9 cellular contexts compared by ENCODE assay signal in the genomic region with DNA sequence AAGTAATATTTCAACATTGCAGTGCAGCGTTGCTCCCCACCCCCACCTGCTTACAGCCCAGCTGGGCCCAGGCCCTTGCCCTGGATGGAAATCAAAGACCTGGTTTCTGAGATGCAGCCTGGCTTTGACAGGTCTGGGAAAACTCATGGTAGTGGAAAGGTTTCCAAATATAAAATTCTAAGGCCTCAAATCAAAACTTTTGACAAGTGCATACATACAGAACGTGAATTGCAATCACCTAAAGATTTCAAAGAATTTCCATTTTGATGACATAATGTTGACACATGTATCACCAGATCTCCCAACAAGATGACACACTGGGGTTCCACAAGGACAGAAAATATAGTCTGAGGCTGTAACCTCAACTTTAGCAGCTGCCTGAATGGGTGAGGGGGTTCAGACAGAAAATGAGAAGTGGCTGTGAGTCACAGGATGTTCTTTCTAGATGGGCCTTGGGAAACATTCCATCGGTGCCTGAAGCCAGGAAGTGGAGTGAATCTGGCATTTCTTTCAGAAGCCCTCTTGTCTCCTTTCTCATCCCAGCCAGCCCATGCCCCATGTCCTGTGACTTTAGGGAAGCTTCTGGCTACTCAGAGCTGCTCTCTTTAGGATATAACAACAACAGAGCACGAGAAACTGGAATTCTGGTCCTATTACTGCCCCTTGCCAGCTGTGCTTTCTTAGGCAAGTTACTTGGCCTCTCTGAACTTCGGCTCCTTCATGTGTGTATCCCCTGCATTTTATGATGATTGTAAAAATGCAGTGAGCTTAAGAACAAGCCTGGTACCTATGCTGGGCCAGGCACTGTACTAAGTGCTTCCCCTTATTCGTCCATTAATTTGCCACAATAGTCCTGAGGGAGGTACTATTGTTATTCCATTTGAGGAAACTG. TPM values are rescaled to one million over a fixed set of nuclear protein-coding genes. Genes with fewer than 3 reads are reported as not detected.
DNase-seq lines count a peak whose midpoint lies in the region; ATAC-seq and TF ChIP-seq lines count a peak whose summit lies in the region.
"Had no signal": no experiment of that assay in that cellular context is flagged by ENCODE, and none has a peak within 500 bp of the region (broad histone marks: within the 10 kb centered on the region; RNA-seq: fewer than 3 reads in every experiment).

No MANE protein-coding gene starts in this region.

- H3K27ac Mint-ChIP-seq in glutamatergic neuron (ENCODE audit: unreplicated experiment) = no peak overlapping the region

- H3K27ac ChIP-seq in rectal smooth muscle tissue (ENCODE audit: low read depth, low read length) = peak overlapping the region; percentile 78

- peaks cover 43% of the 10 kb centered on the region for H3K4me1 ChIP-seq in rectal smooth muscle tissue (ENCODE audit: control insufficient read depth, insufficient read depth, low read length)

- no peak overlapping the region for H3K4me3 Mint-ChIP-seq in glutamatergic neuron (ENCODE audit: unreplicated experiment)

- peaks cover 9% of the 10 kb centered on the region for H3K27me3 Mint-ChIP-seq in glutamatergic neuron (ENCODE audit: unreplicated experiment)

- in situ Hi-C loops in SK-MEL-5 (cut with HindIII; ENCODE audit: low pct_unique_long_range_greater_than_20kb, low sequenced_read_pairs) = no loop called here

- H3K27me3 ChIP-seq in rectal smooth muscle tissue (ENCODE audit: control insufficient read depth, insufficient read depth, low read length) = no peaks in the 10 kb centered on the region

- ATAC-seq in HG03045 (IDR thresholded peaks at IDR 0.05; ENCODE audit: unreplicated experiment) (no peak), GM21723 (IDR thresholded peaks at IDR 0.05; ENCODE audit: unreplicated experiment) (no peak)

- TF ChIP-seq CTCF in glutamatergic neuron (IDR thresholded peaks at IDR 0.05; ENCODE audit: partially characterized antibody, unreplicated experiment) = no peak

- peaks cover 38% of the 10 kb centered on the region for H3K4me1 Mint-ChIP-seq in glutamatergic neuron (ENCODE audit: low read depth, unreplicated experiment)

- peak; percentile 26 for DNase-seq in GDM1 (lab: John Stamatoyannopoulos, UW)
- peak; percentile 92 for DNase-seq in SK-MEL-5 (ENCODE audit: low read depth, low spot score)
- peak; percentile 78 for DNase-seq in glomerular endothelial cell (ENCODE audit: extremely low read depth, low read depth, low spot score)
- DNase-seq in activated effector memory CD4-positive, alpha-beta T cell treated with Interleukin-2 at 50 U/mL for 16 hours = no peak
- no peak for DNase-seq in glutamatergic neuron
- DNase-seq: activated CD4-positive, alpha-beta T cell treated with anti-CD3 and anti-CD28 coated beads, Interleukin-2, amount 50 U/mL, for 48 hours had no signal

- peaks cover 6% of the 10 kb centered on the region for H3K36me3 Mint-ChIP-seq in glutamatergic neuron (ENCODE audit: unreplicated experiment)

- peaks cover 21% of the 10 kb centered on the region for H3K9me3 Mint-ChIP-seq in glutamatergic neuron (ENCODE audit: unreplicated experiment)

- H3K9ac ChIP-seq in rectal smooth muscle tissue (ENCODE audit: low read length) = no peak overlapping the region

- H3K4me3 ChIP-seq in rectal smooth muscle tissue (ENCODE audit: low read length) = peak overlapping the region; percentile 7

- peaks cover 5% of the 10 kb centered on the region for H3K36me3 ChIP-seq in rectal smooth muscle tissue (ENCODE audit: control insufficient read depth, insufficient read depth, low read length)

RNA-seq across cellular contexts. Expression of a gene that starts 54.8 kb away (rescaled TPM):
- 11.0 and 12.2 TPM in 2 replicates for total RNA-seq in SK-MEL-5 (2014; rRNA removed; shearing (Covaris generic))
- polyA plus RNA-seq in SK-MEL-5 (2015; cell fraction: cytosol; rRNA removed) = 8.4 and 11.3 TPM in 2 replicates
- polyA plus RNA-seq in SK-MEL-5 (2015; cell fraction: nucleus; rRNA removed) = 17.9 and 21.2 TPM in 2 replicates
- total RNA-seq in glomerular endothelial cell (36.5 and 45.9 TPM in 2 replicates), glutamatergic neuron (ENCODE audit: unreplicated experiment) (146 TPM)

Comparison
In these comparisons a context has a peak if more than half of its experiments do, and no peak if none do; other contexts are left out.
1. DNase-seq: peak in GDM1 (single experiment), SK-MEL-5 (single experiment) and glomerular endothelial cell (single experiment); none in activated effector memory CD4-positive, alpha-beta T cell treated with Interleukin-2 at 50 U/mL for 16 hours (single experiment) and glutamatergic neuron (single experiment).